18 cellular contexts compared by ENCODE assay signal in genomic region chr13:110468986-110469495, GRCh38.
"Had no signal": no experiment of that assay in that cellular context is flagged by ENCODE, and none has a peak within 500 bp of the region (broad histone marks: within the 10 kb centered on the region; RNA-seq: fewer than 3 reads in every experiment).

No MANE protein-coding gene starts in this region.

- H3K9me3 ChIP-seq: esophagus muscularis mucosa, gastroesophageal sphincter, neutrophil, suprapubic skin, thyroid gland had no signal

- H3K27ac Mint-ChIP-seq: naive thymus-derived CD8-positive, alpha-beta T cell; type B pancreatic cell had no signal

- ATAC-seq: gastroesophageal sphincter; naive thymus-derived CD8-positive, alpha-beta T cell; sciatic nerve had no signal

- H3K27me3 Mint-ChIP-seq: type B pancreatic cell had no signal

- H3K4me1 ChIP-seq: suprapubic skin, thyroid gland had no signal

- DNase-seq: cortex of kidney; dorsolateral prefrontal cortex; effector CD8-positive, alpha-beta T cell; kidney glomerular epithelial cell; mammary epithelial cell; naive thymus-derived CD8-positive, alpha-beta T cell; stimulated activated CD4-positive, alpha-beta T cell treated with anti-CD3 and anti-CD28 coated beads, Interleukin-12 subunit alpha, Interleukin-12 subunit beta, amount 100 ng/mL, for 4 hours; stimulated activated naive CD4-positive, alpha-beta T cell treated with Interleukin-2 at 50 U/mL for 16 hours; thyroid gland had no signal

- H3K27ac ChIP-seq: dorsolateral prefrontal cortex, epithelial cell of prostate, gastroesophageal sphincter, hepatocyte, neutrophil, skin epidermis, suprapubic skin, thyroid gland had no signal

- H3K36me3 Mint-ChIP-seq: naive thymus-derived CD8-positive, alpha-beta T cell had no signal

- H3K27me3 ChIP-seq: dorsolateral prefrontal cortex, esophagus muscularis mucosa, gastroesophageal sphincter, hepatocyte, suprapubic skin, thyroid gland had no signal

- H3K4me3 ChIP-seq: dorsolateral prefrontal cortex, esophagus muscularis mucosa, gastroesophageal sphincter, hepatocyte, skin epidermis, suprapubic skin, thyroid gland had no signal

- H3K9me3 Mint-ChIP-seq: naive thymus-derived CD8-positive, alpha-beta T cell; type B pancreatic cell had no signal

- H3K4me3 Mint-ChIP-seq: naive thymus-derived CD8-positive, alpha-beta T cell; type B pancreatic cell had no signal

- H3K36me3 ChIP-seq: neutrophil had no signal
